In genomic region chr5:66717455-66718373, GRCh38 we compare ENCODE assay signal across 1 cellular context.
TF ChIP-seq lines count a peak whose summit lies in the region.

No MANE protein-coding gene starts in this region.

TF ChIP-seq in HEK293, 187 proteins besides CTCF, POLR2A, EP300 and RAD21 (continued from another document and continues in another):
- TF ChIP-seq ZNF280D (tag by site-specific recombination; IDR thresholded peaks at IDR 0.05) (no peak), ZBTB6 (tag by site-specific recombination; IDR thresholded peaks at IDR 0.05) (no peak), SP3 (tag by site-specific recombination; IDR thresholded peaks at IDR 0.05) (no peak), ZNF645 (tag by site-specific recombination; IDR thresholded peaks at IDR 0.05) (no peak), ZNF23 (tag by site-specific recombination; IDR thresholded peaks at IDR 0.05; ENCODE audit: borderline replicate concordance) (no peak), ZFP69B (tag by site-specific recombination; IDR thresholded peaks at IDR 0.05) (no peak), ZNF514 (tag by site-specific recombination; IDR thresholded peaks at IDR 0.05) (no peak), ZBTB17 (tag by site-specific recombination; IDR thresholded peaks at IDR 0.05) (no peak), ZNF747 (tag by site-specific recombination; IDR thresholded peaks at IDR 0.05) (no peak), YY2 (tag by site-specific recombination; IDR thresholded peaks at IDR 0.05) (no peak), PBX3 (CRISPR knock-in tag; IDR thresholded peaks at IDR 0.05) (no peak), ZBTB48 (tag by site-specific recombination; IDR thresholded peaks at IDR 0.05) (peak; percentile 55; the same call in 1 of the 2 replicates), ZBTB11 (tag by site-specific recombination; conservative IDR thresholded peaks at IDR 0.05; ENCODE audit: low read depth) (no peak), ZNF24 (tag by site-specific recombination; IDR thresholded peaks at IDR 0.05) (no peak), ZNF274 (IDR thresholded peaks at IDR 0.05; ENCODE audit: low read length) (no peak), ZNF274 (tag by site-specific recombination; IDR thresholded peaks at IDR 0.05; ENCODE audit: borderline replicate concordance) (no peak), ZNF148 (tag by site-specific recombination; IDR thresholded peaks at IDR 0.05; ENCODE audit: borderline replicate concordance) (no peak), FEZF1 (tag by site-specific recombination; IDR thresholded peaks at IDR 0.05) (peak; percentile 72), ZNF138 (tag by site-specific recombination; IDR thresholded peaks at IDR 0.05; ENCODE audit: borderline replicate concordance) (no peak), ZNF776 (tag by site-specific recombination; IDR thresholded peaks at IDR 0.05; ENCODE audit: borderline replicate concordance) (no peak), RBAK (tag by site-specific recombination; IDR thresholded peaks at IDR 0.05) (no peak), ZNF639 (tag by site-specific recombination; IDR thresholded peaks at IDR 0.05) (0 out of 2 replicates have a peak, but pooled peaks have one; percentile 15), ZNF501 (tag by site-specific recombination; IDR thresholded peaks at IDR 0.05) (no peak), ZNF398 (tag by site-specific recombination; IDR thresholded peaks at IDR 0.05) (0 out of 2 replicates have a peak, but pooled peaks have one; percentile 10), ZNF280C (tag by site-specific recombination; IDR thresholded peaks at IDR 0.05) (no peak), ZNF214 (tag by site-specific recombination; IDR thresholded peaks at IDR 0.05; ENCODE audit: borderline replicate concordance) (no peak), PRDM6 (tag by site-specific recombination; IDR thresholded peaks at IDR 0.05) (peak; percentile 96), ZNF792 (tag by site-specific recombination; IDR thresholded peaks at IDR 0.05) (no peak), ZFP3 (tag by site-specific recombination; IDR thresholded peaks at IDR 0.05; ENCODE audit: low read depth) (no peak), ZNF350 (tag by site-specific recombination; IDR thresholded peaks at IDR 0.05) (no peak), ZBTB10 (tag by site-specific recombination; IDR thresholded peaks at IDR 0.05) (no peak), ZNF555 (tag by site-specific recombination; conservative IDR thresholded peaks at IDR 0.05) (no peak), ZNF155 (tag by site-specific recombination; IDR thresholded peaks at IDR 0.05) (no peak)
